Comparison of ENCODE assay signal across 8 cellular contexts in the genomic region with DNA sequence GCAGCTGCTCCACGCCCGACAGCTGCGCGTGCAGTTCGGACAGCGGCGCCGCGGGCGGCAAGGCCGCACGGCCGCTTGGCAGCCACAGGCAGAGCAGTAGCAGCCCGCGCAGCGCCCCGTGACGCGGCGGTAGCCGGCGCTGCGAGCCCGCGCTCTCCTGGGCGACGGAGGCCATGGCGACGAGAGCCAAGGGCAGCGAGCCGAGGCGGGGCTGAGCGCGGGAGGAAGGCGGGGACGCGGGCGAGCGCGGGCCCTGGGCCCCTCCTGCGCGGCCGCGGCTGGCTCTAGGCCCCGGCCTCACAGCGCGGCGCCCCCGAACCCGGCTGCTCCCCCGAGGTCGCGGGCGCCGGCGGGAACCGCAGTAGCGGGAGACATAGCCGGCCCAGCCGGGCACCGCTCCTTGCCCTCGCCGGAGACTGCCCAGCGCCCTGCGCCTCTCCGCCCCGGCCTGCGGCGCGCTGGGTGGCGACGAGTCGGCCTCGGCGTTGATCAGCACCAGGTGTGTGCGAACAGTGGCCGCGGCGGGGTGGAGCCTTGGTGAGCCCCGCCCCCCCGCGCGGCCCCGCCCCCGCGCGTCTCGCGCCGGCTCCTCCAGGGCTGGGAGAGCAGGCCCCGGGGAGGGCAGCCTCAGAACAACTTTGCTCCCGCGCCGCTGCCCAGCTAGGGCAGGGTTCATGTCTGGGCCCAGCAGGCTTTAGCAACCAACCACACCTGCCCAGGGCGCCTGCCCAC. TPM values are rescaled to one million over a fixed set of nuclear protein-coding genes. Genes with fewer than 3 reads are reported as not detected.
DNase-seq lines count a peak whose midpoint lies in the region; ATAC-seq, FAIRE-seq and TF ChIP-seq lines count a peak whose summit lies in the region.

A gene with protein sequence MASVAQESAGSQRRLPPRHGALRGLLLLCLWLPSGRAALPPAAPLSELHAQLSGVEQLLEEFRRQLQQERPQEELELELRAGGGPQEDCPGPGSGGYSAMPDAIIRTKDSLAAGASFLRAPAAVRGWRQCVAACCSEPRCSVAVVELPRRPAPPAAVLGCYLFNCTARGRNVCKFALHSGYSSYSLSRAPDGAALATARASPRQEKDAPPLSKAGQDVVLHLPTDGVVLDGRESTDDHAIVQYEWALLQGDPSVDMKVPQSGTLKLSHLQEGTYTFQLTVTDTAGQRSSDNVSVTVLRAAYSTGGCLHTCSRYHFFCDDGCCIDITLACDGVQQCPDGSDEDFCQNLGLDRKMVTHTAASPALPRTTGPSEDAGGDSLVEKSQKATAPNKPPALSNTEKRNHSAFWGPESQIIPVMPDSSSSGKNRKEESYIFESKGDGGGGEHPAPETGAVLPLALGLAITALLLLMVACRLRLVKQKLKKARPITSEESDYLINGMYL (minus strand): TSS at position 514 of the 732 bp plus-strand sequence. CDS start 339 bp downstream, at position 175.

- no TSS peak for BruUV-seq in HepG2 (replicated peaks; lab: Mats Ljungman, UMichigan)

- peak within 1 kb of the TSS; percentile 77 for H2AFZ ChIP-seq in HepG2 (ENCODE audit: low read length)

- FAIRE-seq in HepG2 (lab: Jason Lieb, UNC): no peak

- peaks cover 63% of the 10 kb centered on the region for H3K4me1 ChIP-seq in HepG2 (ENCODE audit: insufficient read depth, low read length)

- H3K9me3 ChIP-seq in HepG2 (ENCODE audit: low read length): no peaks in the 10 kb centered on the region

- POLR2A ChIA-PET in HepG2 (lab: Yijun Ruan, JAX): interaction anchor here (1.7 to 7.4 kb wide), 2 partner anchors 17 to 33 kb away, joined by 7 to 56 read pairs; no protein-coding TSS in a partner anchor

- peaks cover 23% of the 10 kb centered on the region for H3K79me2 ChIP-seq in HepG2 (ENCODE audit: insufficient read depth, low read length)

- TF ChIP-seq EP300 in HepG2 (IDR thresholded peaks at IDR 0.05; ENCODE audit: low read depth in 2 of 2, low read length in 2 of 2) (no peak; a peak in 1 of 4 replicates), HepG2 (CRISPR knock-in tag; IDR thresholded peaks at IDR 0.05; ENCODE audit: borderline replicate concordance) (no peak)

- no peaks in the 10 kb centered on the region for H3K36me3 ChIP-seq in HepG2 (replicated peaks in 1 of 2; ENCODE audit: control insufficient read depth in 1 of 2, insufficient read depth in 2 of 2, low read length in 2 of 2)

- peak in 1 of 2 experiments; percentile 88; a peak in 2 of 4 replicates for TF ChIP-seq POLR2A in HepG2 (IDR thresholded peaks at IDR 0.05; ENCODE audit: insufficient read depth in 1 of 2, low read depth in 2 of 2, low read length in 2 of 2)

- H4K20me1 ChIP-seq in HepG2 (ENCODE audit: insufficient read depth, low read length): peaks cover 12% of the 10 kb centered on the region; the same call in 1 of the 2 replicates

- TF ChIP-seq CTCF in HepG2 (CRISPR knock-in tag; IDR thresholded peaks at IDR 0.05): no peak; the same call in 1 of the 2 replicates

- H3K27me3 ChIP-seq in HepG2 (ENCODE audit: control insufficient read depth in 1 of 2, insufficient read depth in 2 of 2, low read length in 2 of 2): no peaks in the 10 kb centered on the region; a peak in 1 of 5 replicates

- TF ChIP-seq RAD21 in HepG2 (CRISPR knock-in tag; IDR thresholded peaks at IDR 0.05): peak; percentile 62

- DNase-seq in AML-193 (lab: John Stamatoyannopoulos, UW) (peak; percentile 62 to 75), GM19240 (ENCODE audit: insufficient read length, low spot score) (peak; percentile 81), NCI-H524 treated with DMSO at 0.1 percent for 48 hours (lab: John Stamatoyannopoulos, UW) (peak; percentile 31), dermis blood vessel endothelial cell (peak; percentile 88), HepG2 (ENCODE audit: low spot score) (peak; percentile 82)
- peak; percentile 79 to 81 for DNase-seq in activated CD4-positive, alpha-beta T cell treated with anti-CD3 and anti-CD28 coated beads, Interleukin-2, amount 50 U/mL, for 48 hours
- peak; percentile 77 to 83 for DNase-seq in stimulated activated CD4-positive, alpha-beta T cell treated with anti-CD3 and anti-CD28 coated beads, Interleukin-2, amount 100 ng/mL, for 48 hours

- H3K4me3 ChIP-seq in HepG2 (replicated peaks in 1 of 3; ENCODE audit: insufficient read depth in 1 of 3, low read depth in 2 of 3, low read length in 3 of 3): peak within 1 kb of the TSS; percentile 66 to 93 (median 83)

- H3K27ac ChIP-seq in HepG2 (ENCODE audit: extremely low read length, insufficient read depth, low read length): peak within 1 kb of the TSS; percentile 87

- peak within 1 kb of the TSS; percentile 88 for H3K4me2 ChIP-seq in HepG2 (ENCODE audit: low read depth, low read length)

- in situ Hi-C loops in HepG2 (cut with HindIII; ENCODE audit: extremely low pct_ligation_motif_present, low pct_unique_long_range_greater_than_20kb): no loop called here

- peak within 1 kb of the TSS; percentile 80 for H3K9ac ChIP-seq in HepG2 (ENCODE audit: insufficient read depth, low read depth, low read length)

- ATAC-seq in HG03457 (IDR thresholded peaks at IDR 0.05; ENCODE audit: unreplicated experiment): peak; percentile 75
- ATAC-seq in HepG2: peak; percentile 73

- CTCF ChIA-PET in HepG2 (lab: Yijun Ruan, JAX; ENCODE audit: low intra/inter-chr PET ratio, low total read pairs): interaction anchor here (2.4 to 4.0 kb wide), 2 partner anchors 24 to 29 kb away, joined by 28 to 37 read pairs; no protein-coding TSS in a partner anchor

- WGBS in HepG2 (ENCODE audit: low lambda C conversion rate): under 1% methylated on average over 31 of the region's 95 CpGs

- intact Hi-C loops in HepG2 (cut with micrococcal nuclease; ENCODE audit: unreplicated experiment): loop anchor here (2.0 to 5.0 kb wide), 2 partner anchors 63 to 117 kb away; a partner anchor contains a TSS

TF ChIP-seq in HepG2, 621 proteins besides CTCF, POLR2A, EP300 and RAD21 (continues in another document):
- peak; percentile 36; the same call in 1 of the 2 replicates for TF ChIP-seq ZNF547 (CRISPR knock-in tag; IDR thresholded peaks at IDR 0.05)
- TF ChIP-seq KDM6A (CRISPR knock-in tag; IDR thresholded peaks at IDR 0.05; ENCODE audit: low read depth): no peak
- TF ChIP-seq POLR2AphosphoS5 (IDR thresholded peaks at IDR 0.05; ENCODE audit: low read depth, low read length): peak; percentile 85
- TF ChIP-seq NFYC (CRISPR knock-in tag; IDR thresholded peaks at IDR 0.05): no peak
- TF ChIP-seq THYN1 (CRISPR knock-in tag; IDR thresholded peaks at IDR 0.05; ENCODE audit: borderline replicate concordance, low read depth): no peak
- TF ChIP-seq MATR3 (CRISPR knock-in tag; IDR thresholded peaks at IDR 0.05): no peak
- no peak; the same call in 1 of the 2 replicates for TF ChIP-seq ZNF782 (CRISPR knock-in tag; IDR thresholded peaks at IDR 0.05; ENCODE audit: borderline replicate concordance)
- no peak for TF ChIP-seq ZNF724P (CRISPR knock-in tag; IDR thresholded peaks at IDR 0.05; ENCODE audit: borderline replicate concordance)
- peak; percentile 74; the same call in 1 of the 2 replicates for TF ChIP-seq ZNF430 (CRISPR knock-in tag; IDR thresholded peaks at IDR 0.05)
- TF ChIP-seq ZNF468 (CRISPR knock-in tag; IDR thresholded peaks at IDR 0.05): no peak; the same call in 1 of the 2 replicates
- TF ChIP-seq, protein P1, sequence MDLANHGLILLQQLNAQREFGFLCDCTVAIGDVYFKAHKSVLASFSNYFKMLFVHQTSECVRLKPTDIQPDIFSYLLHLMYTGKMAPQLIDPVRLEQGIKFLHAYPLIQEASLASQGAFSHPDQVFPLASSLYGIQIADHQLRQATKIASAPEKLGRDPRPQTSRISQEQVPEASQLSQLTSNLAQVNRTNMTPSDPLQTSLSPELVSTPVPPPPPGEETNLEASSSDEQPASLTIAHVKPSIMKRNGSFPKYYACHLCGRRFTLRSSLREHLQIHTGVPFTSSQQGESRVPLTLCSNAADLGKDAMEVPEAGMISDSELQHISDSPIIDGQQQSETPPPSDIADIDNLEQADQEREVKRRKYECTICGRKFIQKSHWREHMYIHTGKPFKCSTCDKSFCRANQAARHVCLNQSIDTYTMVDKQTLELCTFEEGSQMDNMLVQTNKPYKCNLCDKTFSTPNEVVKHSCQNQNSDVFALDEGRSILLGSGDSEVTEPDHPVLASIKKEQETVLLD (CRISPR knock-in tag; IDR thresholded peaks at IDR 0.05; ENCODE audit: low read depth): peak; percentile 85; the same call in 1 of the 2 replicates
- TF ChIP-seq RBM39 (IDR thresholded peaks at IDR 0.05; ENCODE audit: low read depth, low read length, poor library complexity, severe bottlenecking): peak; percentile 53
- no peak for TF ChIP-seq NR3C1 (CRISPR knock-in tag; IDR thresholded peaks at IDR 0.05)
- TF ChIP-seq TCF7L2 (IDR thresholded peaks at IDR 0.05; ENCODE audit: low read depth, low read length): no peak
- no peak for TF ChIP-seq POLR2AphosphoS2 (IDR thresholded peaks at IDR 0.05; ENCODE audit: low read depth, low read length)
- TF ChIP-seq ZNF382 (CRISPR knock-in tag; IDR thresholded peaks at IDR 0.05; ENCODE audit: borderline replicate concordance): no peak

RNA-seq across cellular contexts. Expression of the gene that starts here (rescaled TPM):
- total RNA-seq in dermis blood vessel endothelial cell (13.3 and 37.6 TPM in 2 replicates), HepG2 (2016; rRNA removed; fragmentation: Illumina TruSeq; extraction: Trizol) (32.1 and 48.9 TPM in 2 replicates)
- 13.6 and 13.7 TPM in 2 replicates for total RNA-seq in HepG2 (2016; cell fraction: cytosol; rRNA removed; fragmentation: Illumina TruSeq; extraction: Trizol; ENCODE audit: low read depth)
- total RNA-seq in HepG2 (2016; cell fraction: insoluble cytoplasmic fraction; rRNA removed; fragmentation: Illumina TruSeq; extraction: Trizol): 32.2 and 47.6 TPM in 2 replicates
- 24.5 and 28.9 TPM in 2 replicates for total RNA-seq in HepG2 (2016; cell fraction: membrane; rRNA removed; fragmentation: Illumina TruSeq; extraction: Trizol)
- 41.9 and 47.5 TPM in 2 replicates for total RNA-seq in HepG2 (2016; cell fraction: nucleus; rRNA removed; fragmentation: Illumina TruSeq; extraction: Trizol)
- 32.4 and 35.8 TPM in 2 replicates for polyA plus RNA-seq in HepG2 (2011; rRNA removed)
- 25.8 and 29.0 TPM in 2 replicates for polyA plus RNA-seq in HepG2 (2011; cell fraction: cytosol; rRNA removed)
- polyA plus RNA-seq in HepG2 (2011; cell fraction: nucleus; rRNA removed): 17.4 and 23.9 TPM in 2 replicates
- polyA plus RNA-seq in HepG2 (2012): 41.6 TPM in 2 replicates
- polyA plus RNA-seq in HepG2 (2016; cell fraction: cytosol; fragmentation: Illumina TruSeq; extraction: Trizol; ENCODE audit: low read depth): 5.0 and 5.9 TPM in 2 replicates
- 33.9 and 34.7 TPM in 2 replicates for polyA plus RNA-seq in HepG2 (2016; cell fraction: insoluble cytoplasmic fraction; fragmentation: Illumina TruSeq; extraction: Trizol; ENCODE audit: low read depth)
- 16.2 and 18.5 TPM in 2 replicates for polyA plus RNA-seq in HepG2 (2016; cell fraction: membrane; fragmentation: Illumina TruSeq; extraction: Trizol; ENCODE audit: low read depth)
- polyA plus RNA-seq in HepG2 (2016; cell fraction: nucleus; fragmentation: Illumina TruSeq; extraction: Trizol; ENCODE audit: insufficient read depth, low read depth): 61.0 and 62.4 TPM in 2 replicates
- 115 and 160 TPM in 2 replicates for polyA minus RNA-seq in HepG2 (2011; rRNA and poly(A)+ RNA removed; ENCODE audit: low replicate concordance)
- polyA minus RNA-seq in HepG2 (2011; cell fraction: cytosol; rRNA and poly(A)+ RNA removed): 33.6 and 36.5 TPM in 2 replicates
- 18.3 and 25.0 TPM in 2 replicates for polyA minus RNA-seq in HepG2 (2011; cell fraction: nucleus; rRNA and poly(A)+ RNA removed)

Comparison
In these comparisons a context has a peak if more than half of its experiments do, and no peak if none do; other contexts are left out.
1. Peak in every context shown above with its lines: DNase-seq, ATAC-seq, H3K4me3 ChIP-seq and H3K27ac ChIP-seq.
2. DNase-seq: peak in every context shown above with its lines; median percentile 88 in dermis blood vessel endothelial cell; 82 in HepG2; 81 in GM19240; 80 in activated CD4-positive, alpha-beta T cell treated with anti-CD3 and anti-CD28 coated beads, Interleukin-2, amount 50 U/mL, for 48 hours; 80 in stimulated activated CD4-positive, alpha-beta T cell treated with anti-CD3 and anti-CD28 coated beads, Interleukin-2, amount 100 ng/mL, for 48 hours; 68 in AML-193; 31 in NCI-H524 treated with DMSO at 0.1 percent for 48 hours.